ENCODE assay signal across 15 cellular contexts in the genomic region with DNA sequence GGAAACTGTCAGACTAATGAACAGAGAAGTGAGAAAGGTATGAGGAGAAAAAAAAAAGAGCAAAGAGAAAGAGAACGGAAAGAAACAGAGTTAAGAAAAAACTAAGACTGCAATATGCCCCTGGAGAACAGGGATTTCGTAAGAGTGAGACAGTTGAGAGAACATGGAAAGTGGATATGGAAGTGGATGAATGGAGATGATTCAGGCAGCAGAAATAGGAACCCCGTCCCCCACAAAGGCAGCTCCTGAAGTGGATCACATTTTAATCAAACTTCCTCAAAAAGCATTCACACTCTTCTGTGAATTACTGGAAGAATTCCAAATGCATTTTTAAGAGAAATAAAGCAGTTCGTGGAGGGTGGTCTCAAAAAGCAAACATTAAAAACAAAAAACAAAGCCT.
DNase-seq lines count a peak whose midpoint lies in the region; ATAC-seq and TF ChIP-seq lines count a peak whose summit lies in the region.
"Had no signal": no experiment of that assay in that cellular context is flagged by ENCODE, and none has a peak within 500 bp of the region (broad histone marks: within the 10 kb centered on the region; RNA-seq: fewer than 3 reads in every experiment).

No MANE protein-coding gene starts in this region.

- H3K4me1 ChIP-seq in BLaER1 treated with 17β-estradiol and CSF1 and Interleukin-3, amounts not matched to agents 10 nM and 100 nM, result peaks cover 0 to 47% (median 20%) of the 10 kb centered on the region in 10 experiments; a peak in 11 of 20 replicates
- H3K4me1 ChIP-seq: foreskin keratinocyte, psoas muscle had no signal

- H3K4me1 Mint-ChIP-seq in neural crest cell, result peaks cover 23% of the 10 kb centered on the region
- H3K4me1 Mint-ChIP-seq: activated naive CD8-positive, alpha-beta T cell treated with anti-CD3 and anti-CD28 coated beads, Interleukin-2, amount 10 ng/mL, durations not matched to agents 7 days and 5 days had no signal

- H3K27me3 Mint-ChIP-seq in neural crest cell (ENCODE audit: low read depth), result no peaks in the 10 kb centered on the region

- H3K4me3 Mint-ChIP-seq in neural crest cell, result no peak overlapping the region
- H3K4me3 Mint-ChIP-seq: activated B cell treated with CpG ODN at 0.5 μM for 24 hours; activated naive CD8-positive, alpha-beta T cell treated with anti-CD3 and anti-CD28 coated beads, Interleukin-2, amount 10 ng/mL, durations not matched to agents 7 days and 5 days had no signal

- DNase-seq in MV-4-11 (lab: John Stamatoyannopoulos, UW) (peak; percentile 87), fibroblast of gingiva (ENCODE audit: low read depth) (peak; percentile 71), neural crest cell (ENCODE audit: low read depth, low spot score) (no peak), GM13976 (ENCODE audit: low spot score) (no peak)
- DNase-seq: activated B cell treated with CpG ODN at 0.5 μM for 24 hours; activated naive CD8-positive, alpha-beta T cell treated with anti-CD3 and anti-CD28 coated beads, Interleukin-2, amount 10 ng/mL, durations not matched to agents 7 days and 5 days; activated T-cell treated with anti-CD3 and anti-CD28 coated beads for 4 hours; foreskin keratinocyte; mucosa of descending colon; psoas muscle; stimulated activated CD4-positive, alpha-beta T cell treated with anti-CD3 and anti-CD28 coated beads, Interleukin-2, amount 100 ng/mL, for 24 hours had no signal

- no peaks in the 10 kb centered on the region for H4K20me1 ChIP-seq in BLaER1 treated with 17β-estradiol and CSF1 and Interleukin-3, amounts not matched to agents 10 nM and 100 nM

- H3K27me3 ChIP-seq in BLaER1 treated with 17β-estradiol and CSF1 and Interleukin-3, amounts not matched to agents 10 nM and 100 nM, result no peaks in the 10 kb centered on the region
- H3K27me3 ChIP-seq: foreskin keratinocyte had no signal

- no peak overlapping the region for H3K4me3 ChIP-seq in BLaER1 treated with 17β-estradiol and CSF1 and Interleukin-3, amounts not matched to agents 10 nM and 100 nM
- H3K4me3 ChIP-seq: mucosa of descending colon, psoas muscle had no signal

- no peaks in the 10 kb centered on the region for H3K9me3 ChIP-seq in BLaER1 treated with 17β-estradiol and CSF1 and Interleukin-3, amounts not matched to agents 10 nM and 100 nM (replicated peaks in 1 of 11)
- H3K9me3 ChIP-seq: mucosa of descending colon, psoas muscle had no signal

- peaks cover 22% of the 10 kb centered on the region for H3K36me3 Mint-ChIP-seq in neural crest cell (ENCODE audit: low read depth)
- H3K36me3 Mint-ChIP-seq: activated naive CD8-positive, alpha-beta T cell treated with anti-CD3 and anti-CD28 coated beads, Interleukin-2, amount 10 ng/mL, durations not matched to agents 7 days and 5 days had no signal

- peak overlapping the region; percentile 0 for H3K27ac Mint-ChIP-seq in neural crest cell (ENCODE audit: unreplicated experiment)
- H3K27ac Mint-ChIP-seq: activated B cell treated with CpG ODN at 0.5 μM for 24 hours; activated naive CD8-positive, alpha-beta T cell treated with anti-CD3 and anti-CD28 coated beads, Interleukin-2, amount 10 ng/mL, durations not matched to agents 7 days and 5 days had no signal

- H3K9ac ChIP-seq in BLaER1 treated with 17β-estradiol and CSF1 and Interleukin-3, amounts not matched to agents 10 nM and 100 nM, result no peak overlapping the region

- no peak for TF ChIP-seq CTCF in neural crest cell (conservative IDR thresholded peaks at IDR 0.05)
- no peak for TF ChIP-seq CTCF in GM13976 (IDR thresholded peaks at IDR 0.05; ENCODE audit: borderline replicate concordance, control extremely low read depth, extremely low read depth, insufficient read depth, missing control alignments)

- in situ Hi-C loops in GM13976 (cut with MboI; ENCODE audit: low sequenced_read_pairs, unreplicated experiment), result no loop called here

- peak overlapping the region in 7 of 11 experiments; percentile 13 to 76 (median 54); a peak in 14 of 22 replicates for H3K4me2 ChIP-seq in BLaER1 treated with 17β-estradiol and CSF1 and Interleukin-3, amounts not matched to agents 10 nM and 100 nM

- H3K27ac ChIP-seq in BLaER1 treated with 17β-estradiol and CSF1 and Interleukin-3, amounts not matched to agents 10 nM and 100 nM, result peak overlapping the region in 5 of 11 experiments; percentile 17 to 55 (median 41); a peak in 6 of 22 replicates
- H3K27ac ChIP-seq: foreskin keratinocyte, psoas muscle had no signal

- ATAC-seq in GM19324 (IDR thresholded peaks at IDR 0.05; ENCODE audit: low FRiP score, unreplicated experiment) (no peak), SK-N-SH treated with all-trans-retinoic acid at 6 μM for 48 hours (no peak), HG03159 (IDR thresholded peaks at IDR 0.05; ENCODE audit: unreplicated experiment) (no peak)
- ATAC-seq: foreskin keratinocyte, mucosa of descending colon had no signal

- H3K9me3 Mint-ChIP-seq in neural crest cell, result peaks cover 4% of the 10 kb centered on the region
- H3K9me3 Mint-ChIP-seq: activated B cell treated with CpG ODN at 0.5 μM for 24 hours; activated naive CD8-positive, alpha-beta T cell treated with anti-CD3 and anti-CD28 coated beads, Interleukin-2, amount 10 ng/mL, durations not matched to agents 7 days and 5 days had no signal

- H3K36me3 ChIP-seq in BLaER1 treated with 17β-estradiol and CSF1 and Interleukin-3, amounts not matched to agents 10 nM and 100 nM, result no peaks in the 10 kb centered on the region

TF ChIP-seq in SK-N-SH treated with all-trans-retinoic acid at 6 μM for 48 hours, 23 proteins besides CTCF, POLR2A, EP300 and RAD21:
- no peak for TF ChIP-seq BACH2 (CRISPR knock-in tag; IDR thresholded peaks at IDR 0.05; ENCODE audit: borderline replicate concordance)
TF ChIP-seq in SK-N-SH treated with all-trans-retinoic acid at 6 μM for 48 hours: peak in this region for 0.

Comparison
In these comparisons a context has a peak if more than half of its experiments do, and no peak if none do; other contexts are left out.
1. DNase-seq: peak in MV-4-11 (single experiment) and fibroblast of gingiva (single experiment); none in neural crest cell (single experiment) and GM13976 (single experiment).